ENCODE assay signal across 8 cellular contexts in genomic region chr3:46947981-46948791, GRCh38. TPM values are rescaled to one million over a fixed set of nuclear protein-coding genes. Genes with fewer than 3 reads are reported as not detected.
DNase-seq lines count a peak whose midpoint lies in the region; ATAC-seq, FAIRE-seq and TF ChIP-seq lines count a peak whose summit lies in the region.

No MANE protein-coding gene starts in this region.

- POLR2A ChIA-PET in HEK293 (lab: Yijun Ruan, JAX): interaction anchor here (0.5 to 1.2 kb wide), 2 partner anchors 13 to 28 kb away, joined by 3 to 9 read pairs; no protein-coding TSS in a partner anchor
- POLR2A ChIA-PET in GM12878 (lab: Charles Lee): interaction anchor here (3.5 to 10.1 kb wide), 2 partner anchors 11 to 17 kb away, joined by 21 to 163 read pairs; no protein-coding TSS in a partner anchor

- H3K9ac ChIP-seq in GM12878 (ENCODE audit: control insufficient read depth, insufficient read depth, low read length): no peak overlapping the region; the same call in 1 of the 2 replicates

- DNase-seq in T-helper 2 cell treated with Interferon-gamma antibody and Interleukin-4, amounts not matched to agents 5 μg/mL and 100 μg/mL, for 36 hours (ENCODE audit: low spot score): peak; percentile 69
- DNase-seq in GM12878 (ENCODE audit: low read depth, low spot score) (no peak), memory B cell (ENCODE audit: low spot score in 2 of 2) (no peak), NCI-H82 (lab: John Stamatoyannopoulos, UW) (no peak), NCI-H1417 treated with DMSO at 0.1 percent for 48 hours (lab: John Stamatoyannopoulos, UW) (no peak), head of caudate nucleus (no peak)
- DNase-seq in stimulated activated CD8-positive, alpha-beta memory T cell treated with anti-CD3 and anti-CD28 coated beads, Interleukin-7, amount 100 ng/mL, for 4 hours (ENCODE audit: low read depth in 2 of 2): peak; percentile 56 to 60

- H3K4me2 ChIP-seq in GM12878 (ENCODE audit: control insufficient read depth, insufficient read depth): peak overlapping the region; percentile 89; the same call in 1 of the 2 replicates

- H2AFZ ChIP-seq in GM12878 (ENCODE audit: control insufficient read depth, low read depth, low read length): no peak overlapping the region

- no TSS peak for BruUV-seq in GM12878 (replicated peaks; lab: Mats Ljungman, UMichigan)

- H3K4me1 Mint-ChIP-seq in T-helper 2 cell treated with Interferon-gamma antibody and Interleukin-4, amounts not matched to agents 5 μg/mL and 100 μg/mL, for 36 hours (ENCODE audit: low read depth): peaks cover 77% of the 10 kb centered on the region
- peaks cover 60% of the 10 kb centered on the region for H3K4me1 Mint-ChIP-seq in memory B cell

- H3K27ac ChIP-seq in HEK293 (ENCODE audit: extremely low read depth, low read depth, low read length) (peak overlapping the region; percentile 5; the same call in 1 of the 2 replicates), GM12878 (ENCODE audit: control insufficient read depth, insufficient read depth) (peak overlapping the region; percentile 73)

- no peaks in the 10 kb centered on the region for H3K27me3 ChIP-seq in GM12878 (replicated peaks in 1 of 2; ENCODE audit: control insufficient read depth in 2 of 2, insufficient read depth in 2 of 2, low read length in 1 of 2)

- peaks cover 35% of the 10 kb centered on the region for H3K36me3 Mint-ChIP-seq in T-helper 2 cell treated with Interferon-gamma antibody and Interleukin-4, amounts not matched to agents 5 μg/mL and 100 μg/mL, for 36 hours (ENCODE audit: low read depth)
- H3K36me3 Mint-ChIP-seq in memory B cell: peaks cover 14% of the 10 kb centered on the region

- H4K20me1 ChIP-seq in GM12878 (ENCODE audit: control insufficient read depth, insufficient read depth): peaks cover 6% of the 10 kb centered on the region; the same call in 1 of the 2 replicates

- H3K36me3 ChIP-seq in HEK293 (ENCODE audit: control insufficient read depth in 2 of 2, insufficient read depth in 1 of 2, low read length in 2 of 2) (peaks cover 0 to 18% of the 10 kb centered on the region in 2 experiments; a peak in 1 of 3 replicates), GM12878 (ENCODE audit: control insufficient read depth in 2 of 2, insufficient read depth in 2 of 2, low read length in 1 of 2) (peaks cover 19 to 31% of the 10 kb centered on the region in 2 experiments)

- H3K4me3 ChIP-seq in HEK293 (ENCODE audit: low read depth, low read length) (no peak overlapping the region), GM12878 (no peak overlapping the region)

- CTCF ChIA-PET in HEK293 (lab: Yijun Ruan, JAX) (interaction anchor here (1.1 to 1.3 kb wide), 2 partner anchors 12 kb away, joined by 3 to 8 read pairs; no protein-coding TSS in a partner anchor), GM12878 (lab: Yijun Ruan, JAX) (interaction anchor here (1.2 to 4.5 kb wide), 6 partner anchors 8 to 50 kb away, joined by 3 to 27 read pairs (median 6); no protein-coding TSS in a partner anchor)

- peaks cover 95% of the 10 kb centered on the region for H3K79me2 ChIP-seq in GM12878 (ENCODE audit: control insufficient read depth, insufficient read depth, low read length)

- no peaks in the 10 kb centered on the region for H3K9me3 ChIP-seq in HEK293 (ENCODE audit: control insufficient read depth, insufficient read depth, low read depth, low read length)
- no peaks in the 10 kb centered on the region; the same call in 2 of the 3 replicates for H3K9me3 ChIP-seq in GM12878 (replicated peaks; ENCODE audit: control insufficient read depth, insufficient read depth, low read length)

- intact Hi-C loops in GM12878 (cut with micrococcal nuclease; ENCODE audit: unreplicated experiment): no loop called here
- intact Hi-C loops in head of caudate nucleus (cut with DNase I): no loop called here

- in situ Hi-C loops in GM12878 (cut with MboI): no loop called here

- no peak for FAIRE-seq in GM12878 (lab: Jason Lieb, UNC)

- SMC1A ChIA-PET in GM12878 (lab: Charles Lee; ENCODE audit: uncharacterized antibody, unreplicated experiment): interaction anchor here (0.6 to 17.2 kb wide), 7 partner anchors 8 to 280 kb away, joined by 3 to 298 read pairs (median 5); no protein-coding TSS in a partner anchor

- ATAC-seq in GM12878: no peak
- ATAC-seq in memory B cell (ENCODE audit: low read depth): no peak

- no peak for TF ChIP-seq EP300 in GM12878 (IDR thresholded peaks at IDR 0.05; ENCODE audit: borderline replicate concordance in 1 of 2, control insufficient read depth in 1 of 2, low read depth in 2 of 2, low read length in 2 of 2)

- H3K4me3 Mint-ChIP-seq in T-helper 2 cell treated with Interferon-gamma antibody and Interleukin-4, amounts not matched to agents 5 μg/mL and 100 μg/mL, for 36 hours: peak overlapping the region; percentile 74
- peak overlapping the region; percentile 54 for H3K4me3 Mint-ChIP-seq in memory B cell

- no peak for TF ChIP-seq RAD21 in GM12878 (IDR thresholded peaks at IDR 0.05; ENCODE audit: insufficient read depth, low read depth, low read length)

- no peak for TF ChIP-seq CTCF in HEK293 (tag by site-specific recombination; IDR thresholded peaks at IDR 0.05)
- TF ChIP-seq CTCF in GM12878 (IDR thresholded peaks at IDR 0.05 in 2 of 3, conservative IDR thresholded peaks at IDR 0.05 in 1 of 3; ENCODE audit: control insufficient read depth in 2 of 3, extremely low read depth in 1 of 3, insufficient read depth in 1 of 3, low read depth in 3 of 3, low read length in 3 of 3): no peak

- no peak for TF ChIP-seq POLR2A in GM12878 (IDR thresholded peaks at IDR 0.05; ENCODE audit: low read depth, low read length)

- peaks cover 8% of the 10 kb centered on the region for H3K4me1 ChIP-seq in HEK293 (ENCODE audit: control insufficient read depth, insufficient read depth, low read length)
- H3K4me1 ChIP-seq in GM12878 (ENCODE audit: control insufficient read depth, insufficient read depth, low read length): peaks cover 45% of the 10 kb centered on the region

- no peaks in the 10 kb centered on the region for H3K9me3 Mint-ChIP-seq in T-helper 2 cell treated with Interferon-gamma antibody and Interleukin-4, amounts not matched to agents 5 μg/mL and 100 μg/mL, for 36 hours
- no peaks in the 10 kb centered on the region for H3K9me3 Mint-ChIP-seq in memory B cell

- H3K27me3 Mint-ChIP-seq in T-helper 2 cell treated with Interferon-gamma antibody and Interleukin-4, amounts not matched to agents 5 μg/mL and 100 μg/mL, for 36 hours (ENCODE audit: low read depth): no peaks in the 10 kb centered on the region
- no peaks in the 10 kb centered on the region for H3K27me3 Mint-ChIP-seq in memory B cell

- 69% methylated on average over 19 of the region's 19 CpGs for WGBS in GM12878 (ENCODE audit: insufficient coverage, insufficient replicate concordance, low lambda C conversion rate, missing lambda C conversion rate)

- RAD21 ChIA-PET in GM12878 (lab: Charles Lee; ENCODE audit: unreplicated experiment): interaction anchor here (0.6 to 3.2 kb wide), 7 partner anchors 8 to 31 kb away, joined by 3 to 21 read pairs (median 5); partner anchors contain the start of gene NBEAL2

- peak overlapping the region; percentile 92 for H3K27ac Mint-ChIP-seq in T-helper 2 cell treated with Interferon-gamma antibody and Interleukin-4, amounts not matched to agents 5 μg/mL and 100 μg/mL, for 36 hours
- H3K27ac Mint-ChIP-seq in memory B cell: peak overlapping the region; percentile 84

TF ChIP-seq in HEK293, 187 proteins besides CTCF, POLR2A, EP300 and RAD21 (continues in another document):
- peak; percentile 50; the same call in 1 of the 2 replicates for TF ChIP-seq WT1 (tag by site-specific recombination; IDR thresholded peaks at IDR 0.05)
- TF ChIP-seq ZNF514 (tag by site-specific recombination; IDR thresholded peaks at IDR 0.05): no peak
- no peak for TF ChIP-seq ZNF830 (tag by site-specific recombination; IDR thresholded peaks at IDR 0.05; ENCODE audit: low read depth)

TF ChIP-seq in GM12878, 131 proteins besides CTCF, POLR2A, EP300 and RAD21 (continues in another document):
- TF ChIP-seq EED (IDR thresholded peaks at IDR 0.05; ENCODE audit: low read depth) (no peak), HDGF (IDR thresholded peaks at IDR 0.05) (no peak)

RNA-seq across cellular contexts. Expression of gene CCDC12, which starts 28.4 kb away (rescaled TPM):
- total RNA-seq in GM12878 (2013; cell fraction: nucleolus; rRNA removed): 111 and 121 TPM in 2 replicates
- 46.9 and 53.0 TPM in 2 replicates for total RNA-seq in GM12878 (2014; rRNA removed)
- total RNA-seq in GM12878 (2014; rRNA removed; fragmentation: Illumina TruSeq; extraction: Trizol): 67.3 and 72.4 TPM in 2 replicates
- 65.8 and 65.9 TPM in 2 replicates for total RNA-seq in GM12878 (2021)
- polyA plus RNA-seq in GM12878 (2011; ENCODE audit: low read depth): 29.4 TPM
- 31.2 and 45.6 TPM in 2 replicates for polyA plus RNA-seq in GM12878 (2011; rRNA removed)
- 52.2 and 68.0 TPM in 2 replicates for polyA plus RNA-seq in GM12878 (2011; cell fraction: cytosol; rRNA removed)
- 63.4 and 85.5 TPM in 2 replicates for polyA plus RNA-seq in GM12878 (2011; cell fraction: nucleus; rRNA removed)
- polyA plus RNA-seq in GM12878 (2012): 47.7 and 72.7 TPM in 2 replicates
- 11.2 and 63.3 TPM in 2 replicates for polyA plus RNA-seq in GM12878 (2014; fragmentation: Illumina TruSeq; extraction: Trizol)
- 10 to 100 TPM in 1 of 2 experiments, 1 to 10 TPM in 1; 9.2 to 22.5 TPM for polyA plus RNA-seq in GM12878 (2014; fragmentation: Nextera tagmentation; extraction: Ambion mirVana)
- polyA plus RNA-seq in GM12878 (2014; rRNA removed): 59.3 and 67.6 TPM in 2 replicates
- 10 to 100 TPM; 83.1 to 91.4 TPM for polyA plus RNA-seq in GM12878 (2016; fragmentation: Nextera tagmentation; extraction: Ambion mirVana)
- polyA minus RNA-seq in GM12878 (2011; rRNA and poly(A)+ RNA removed): 69.5 and 77.8 TPM in 2 replicates
- 15.6 and 18.2 TPM in 2 replicates for polyA minus RNA-seq in GM12878 (2011; cell fraction: cytosol; rRNA and poly(A)+ RNA removed)
- polyA minus RNA-seq in GM12878 (2011; cell fraction: nucleus; rRNA and poly(A)+ RNA removed): 64.3 and 144 TPM in 2 replicates

RNA-seq across cellular contexts. Expression of gene NBEAL2, which starts 31.3 kb away (rescaled TPM):
- 152 and 168 TPM in 2 replicates for total RNA-seq in GM12878 (2013; cell fraction: nucleolus; rRNA removed)
- total RNA-seq in GM12878 (2014; rRNA removed): 47.2 and 52.0 TPM in 2 replicates
- total RNA-seq in GM12878 (2014; rRNA removed; fragmentation: Illumina TruSeq; extraction: Trizol): 19.7 and 21.8 TPM in 2 replicates
- 106 and 127 TPM in 2 replicates for total RNA-seq in GM12878 (2021)
- 27.1 TPM for polyA plus RNA-seq in GM12878 (2011; ENCODE audit: low read depth)
- 17.1 and 29.0 TPM in 2 replicates for polyA plus RNA-seq in GM12878 (2011; rRNA removed)
- 39.5 and 52.6 TPM in 2 replicates for polyA plus RNA-seq in GM12878 (2011; cell fraction: cytosol; rRNA removed)
- polyA plus RNA-seq in GM12878 (2011; cell fraction: nucleus; rRNA removed): 940 and 1,024 TPM in 2 replicates
- 62.9 and 78.4 TPM in 2 replicates for polyA plus RNA-seq in GM12878 (2012)
- polyA plus RNA-seq in GM12878 (2014; fragmentation: Illumina TruSeq; extraction: Trizol): 16.4 and 41.4 TPM in 2 replicates
- polyA plus RNA-seq in GM12878 (2014; fragmentation: Nextera tagmentation; extraction: Ambion mirVana): under 1 TPM; 0.07 to 0.18 TPM
- 96.3 and 110 TPM in 2 replicates for polyA plus RNA-seq in GM12878 (2014; rRNA removed)
- polyA plus RNA-seq in GM12878 (2016; fragmentation: Nextera tagmentation; extraction: Ambion mirVana): 10 to 100 TPM; 22.5 to 29.7 TPM
- 21.7 and 46.1 TPM in 2 replicates for polyA minus RNA-seq in GM12878 (2011; rRNA and poly(A)+ RNA removed)
- 21.8 and 25.3 TPM in 2 replicates for polyA minus RNA-seq in GM12878 (2011; cell fraction: cytosol; rRNA and poly(A)+ RNA removed)
- polyA minus RNA-seq in GM12878 (2011; cell fraction: nucleus; rRNA and poly(A)+ RNA removed): 95.1 and 139 TPM in 2 replicates

Comparison
In these comparisons a context has a peak if more than half of its experiments do, and no peak if none do; other contexts are left out.
1. DNase-seq: peak in T-helper 2 cell treated with Interferon-gamma antibody and Interleukin-4, amounts not matched to agents 5 μg/mL and 100 μg/mL, for 36 hours (single experiment) and stimulated activated CD8-positive, alpha-beta memory T cell treated with anti-CD3 and anti-CD28 coated beads, Interleukin-7, amount 100 ng/mL, for 4 hours (2 of 2); none in GM12878 (single experiment), memory B cell (0 of 2), NCI-H82 (single experiment), NCI-H1417 treated with DMSO at 0.1 percent for 48 hours (single experiment) and head of caudate nucleus (0 of 42).
2. Of the 9 proteins assayed by ChIP-seq in both HEK293 and GM12878: peak only in HEK293: ATF2 and ZNF24; only in GM12878: none; in both: none; in neither: 7.